In genomic region chr2:164000171-164000570, GRCh38 we compare ENCODE assay signal across 38 cellular contexts.
DNase-seq lines count a peak whose midpoint lies in the region; ATAC-seq, FAIRE-seq and TF ChIP-seq lines count a peak whose summit lies in the region.
"Had no signal": no experiment of that assay in that cellular context is flagged by ENCODE, and none has a peak within 500 bp of the region (broad histone marks: within the 10 kb centered on the region; RNA-seq: fewer than 3 reads in every experiment).

No MANE protein-coding gene starts in this region.

- no peak for FAIRE-seq in astrocyte (lab: Jason Lieb, UNC)
- FAIRE-seq: D721Med, GM18507, small intestine had no signal

- intact Hi-C loops in uterus (cut with DNase I; ENCODE audit: low total_unique reads): no loop called here

- H3K4me3 Mint-ChIP-seq in astrocyte (ENCODE audit: unreplicated experiment): no peak overlapping the region
- no peak overlapping the region for H3K4me3 Mint-ChIP-seq in activated T-cell treated with anti-CD3 and anti-CD28 coated beads, Interleukin-2, amount 50 U/mL, for 24 hours
- H3K4me3 Mint-ChIP-seq: activated CD8-positive, alpha-beta T cell treated with anti-CD3 and anti-CD28 coated beads for 36 hours; CD4-positive, alpha-beta memory T cell; central memory CD8-positive, alpha-beta T cell; endodermal cell; H9; immature natural killer cell; nephron; stimulated activated naive B cell treated with anti-CD40 and anti-IgM and Interleukin-4, amounts not matched to agents 10 μg/mL and 1 μg/mL and 100 μg/mL, for 72 hours had no signal

- H3K36me3 Mint-ChIP-seq in astrocyte (ENCODE audit: low read depth, unreplicated experiment): no peaks in the 10 kb centered on the region
- no peaks in the 10 kb centered on the region for H3K36me3 Mint-ChIP-seq in activated T-cell treated with anti-CD3 and anti-CD28 coated beads, Interleukin-2, amount 50 U/mL, for 24 hours (ENCODE audit: low read depth)
- H3K36me3 Mint-ChIP-seq: activated naive CD4-positive, alpha-beta T cell treated with anti-CD3 and anti-CD28 coated beads, Interleukin-2, amount 50 U/mL, for 72 hours; CD4-positive, alpha-beta memory T cell; immature natural killer cell; stimulated activated naive B cell treated with anti-CD40 and anti-IgM and Interleukin-4, amounts not matched to agents 10 μg/mL and 1 μg/mL and 100 μg/mL, for 72 hours had no signal

- H3K27me3 Mint-ChIP-seq in astrocyte (ENCODE audit: low read depth, unreplicated experiment): no peaks in the 10 kb centered on the region
- H3K27me3 Mint-ChIP-seq in activated T-cell treated with anti-CD3 and anti-CD28 coated beads, Interleukin-2, amount 50 U/mL, for 24 hours: no peaks in the 10 kb centered on the region
- H3K27me3 Mint-ChIP-seq: activated CD8-positive, alpha-beta T cell treated with anti-CD3 and anti-CD28 coated beads for 36 hours; CD4-positive, alpha-beta memory T cell; central memory CD8-positive, alpha-beta T cell; stimulated activated naive B cell treated with anti-CD40 and anti-IgM and Interleukin-4, amounts not matched to agents 10 μg/mL and 1 μg/mL and 100 μg/mL, for 72 hours had no signal

- H3K79me2 ChIP-seq in ACC112 (ENCODE audit: control insufficient read depth, insufficient read depth, low read length, unreplicated experiment) (no peaks in the 10 kb centered on the region), astrocyte (ENCODE audit: insufficient read depth, low read length) (no peaks in the 10 kb centered on the region)

- DNase-seq in HCEC 1CT (peak; percentile 44), astrocyte (ENCODE audit: low read depth) (peak; percentile 75), fibroblast of the aortic adventitia (ENCODE audit: low read depth) (peak; percentile 10), uterus (no peak), NCI-H345 (lab: John Stamatoyannopoulos, UW) (no peak)
- DNase-seq in activated T-cell treated with anti-CD3 and anti-CD28 coated beads, Interleukin-2, amount 50 U/mL, for 24 hours: no peak
- DNase-seq: 8988T; activated CD8-positive, alpha-beta memory T cell treated with anti-CD3 and anti-CD28 coated beads, Interleukin-2, amount 50 U/mL, for 48 hours; activated CD8-positive, alpha-beta T cell treated with anti-CD3 and anti-CD28 coated beads for 36 hours; AML-193; aorta; CD4-positive, alpha-beta memory T cell; dermis blood vessel endothelial cell; DND-41; endodermal cell; H9; hypothalamus; immature natural killer cell; mammary epithelial cell; mucosa of descending colon; MV-4-11; NCI-H146; NCI-H774; SIG-M5; small intestine; stimulated activated naive B cell treated with anti-CD40 and anti-IgM and Interleukin-4, amounts not matched to agents 10 μg/mL and 1 μg/mL and 100 μg/mL, for 72 hours; SW 1271; T-helper 9 cell; upper lobe of left lung had no signal

- no peak overlapping the region for H3K9ac ChIP-seq in astrocyte (ENCODE audit: low read length)

- no peak overlapping the region for H3K4me3 ChIP-seq in ACC112 (ENCODE audit: low read depth, low read length)
- H3K4me3 ChIP-seq in astrocyte (ENCODE audit: insufficient read depth, low read depth, low read length): no peak overlapping the region
- H3K4me3 ChIP-seq in fibroblast of the aortic adventitia (ENCODE audit: low read depth, low read length): no peak overlapping the region
- H3K4me3 ChIP-seq in uterus: no peak overlapping the region
- H3K4me3 ChIP-seq: mucosa of descending colon, upper lobe of left lung had no signal

- H3K36me3 ChIP-seq in ACC112 (ENCODE audit: insufficient read depth, low read length) (no peaks in the 10 kb centered on the region), astrocyte (ENCODE audit: insufficient read depth, low read length) (no peaks in the 10 kb centered on the region), uterus (no peaks in the 10 kb centered on the region)
- H3K36me3 ChIP-seq: upper lobe of left lung had no signal

- ATAC-seq in HG03095 (IDR thresholded peaks at IDR 0.05; ENCODE audit: unreplicated experiment): no peak
- ATAC-seq: activated CD8-positive, alpha-beta T cell treated with anti-CD3 and anti-CD28 coated beads for 36 hours; activated naive CD4-positive, alpha-beta T cell treated with anti-CD3 and anti-CD28 coated beads, Interleukin-2, amount 50 U/mL, for 72 hours; mucosa of descending colon; stimulated activated naive B cell treated with anti-CD40 and anti-IgM and Interleukin-4, amounts not matched to agents 10 μg/mL and 1 μg/mL and 100 μg/mL, for 72 hours had no signal

- no peak overlapping the region for H3K27ac Mint-ChIP-seq in astrocyte (ENCODE audit: unreplicated experiment)
- H3K27ac Mint-ChIP-seq in activated T-cell treated with anti-CD3 and anti-CD28 coated beads, Interleukin-2, amount 50 U/mL, for 24 hours: no peak overlapping the region
- H3K27ac Mint-ChIP-seq: activated CD8-positive, alpha-beta T cell treated with anti-CD3 and anti-CD28 coated beads for 36 hours; activated naive CD4-positive, alpha-beta T cell treated with anti-CD3 and anti-CD28 coated beads, Interleukin-2, amount 50 U/mL, for 72 hours; activated T-helper 2 cell treated with anti-CD3 and anti-CD28 coated beads, Interferon-gamma antibody, Interleukin-2, Interleukin-4, amounts not matched to agents 10 μg/mL and 5 μg/mL and 100 μg/mL, durations not matched to agents 14 hours and 24 hours and 36 hours; CD4-positive, alpha-beta memory T cell; endodermal cell; H9; immature natural killer cell; nephron; stimulated activated naive B cell treated with anti-CD40 and anti-IgM and Interleukin-4, amounts not matched to agents 10 μg/mL and 1 μg/mL and 100 μg/mL, for 72 hours had no signal

- no peak for TF ChIP-seq CTCF in astrocyte (IDR thresholded peaks at IDR 0.05; ENCODE audit: insufficient read depth, low read depth, low read length)
- TF ChIP-seq CTCF in fibroblast of the aortic adventitia (IDR thresholded peaks at IDR 0.05; ENCODE audit: insufficient read depth, low read length): no peak
- TF ChIP-seq CTCF in uterus (IDR thresholded peaks at IDR 0.05): no peak

- H3K9me3 ChIP-seq in astrocyte (ENCODE audit: insufficient read depth, low read depth, low read length) (no peaks in the 10 kb centered on the region), uterus (no peaks in the 10 kb centered on the region)
- H3K9me3 ChIP-seq: mucosa of descending colon, upper lobe of left lung had no signal

- H3K27me3 ChIP-seq in ACC112 (ENCODE audit: insufficient read depth, low read length) (no peaks in the 10 kb centered on the region), astrocyte (ENCODE audit: insufficient read depth, low read length) (no peaks in the 10 kb centered on the region), uterus (no peaks in the 10 kb centered on the region)
- H3K27me3 ChIP-seq: upper lobe of left lung had no signal

- H4K20me1 ChIP-seq in astrocyte (ENCODE audit: insufficient read depth, low read length): no peaks in the 10 kb centered on the region

- TF ChIP-seq POLR2A in uterus (IDR thresholded peaks at IDR 0.05): no peak

- no peak overlapping the region for H3K27ac ChIP-seq in ACC112 (ENCODE audit: low read depth, low read length)
- no peak overlapping the region for H3K27ac ChIP-seq in astrocyte (ENCODE audit: low read depth, low read length)
- no peak overlapping the region for H3K27ac ChIP-seq in uterus
- H3K27ac ChIP-seq: HL-60, upper lobe of left lung had no signal

- no peaks in the 10 kb centered on the region for H3K4me1 Mint-ChIP-seq in astrocyte (ENCODE audit: low read depth, unreplicated experiment)
- H3K4me1 Mint-ChIP-seq in activated T-cell treated with anti-CD3 and anti-CD28 coated beads, Interleukin-2, amount 50 U/mL, for 24 hours (ENCODE audit: low read depth): no peaks in the 10 kb centered on the region
- H3K4me1 Mint-ChIP-seq: CD4-positive, alpha-beta memory T cell; central memory CD8-positive, alpha-beta T cell; endodermal cell; immature natural killer cell; stimulated activated naive B cell treated with anti-CD40 and anti-IgM and Interleukin-4, amounts not matched to agents 10 μg/mL and 1 μg/mL and 100 μg/mL, for 72 hours had no signal

- H3K4me1 ChIP-seq in ACC112 (ENCODE audit: control insufficient read depth, insufficient read depth, low read length, unreplicated experiment): no peaks in the 10 kb centered on the region
- no peaks in the 10 kb centered on the region for H3K4me1 ChIP-seq in astrocyte (ENCODE audit: insufficient read depth, low read length)
- no peaks in the 10 kb centered on the region for H3K4me1 ChIP-seq in uterus
- H3K4me1 ChIP-seq: upper lobe of left lung had no signal

- no peaks in the 10 kb centered on the region for H3K9me3 Mint-ChIP-seq in astrocyte (ENCODE audit: unreplicated experiment)
- no peaks in the 10 kb centered on the region for H3K9me3 Mint-ChIP-seq in activated T-cell treated with anti-CD3 and anti-CD28 coated beads, Interleukin-2, amount 50 U/mL, for 24 hours
- H3K9me3 Mint-ChIP-seq: activated CD8-positive, alpha-beta T cell treated with anti-CD3 and anti-CD28 coated beads for 36 hours; activated T-helper 2 cell treated with anti-CD3 and anti-CD28 coated beads, Interferon-gamma antibody, Interleukin-2, Interleukin-4, amounts not matched to agents 10 μg/mL and 5 μg/mL and 100 μg/mL, durations not matched to agents 14 hours and 24 hours and 36 hours; endodermal cell; H9; nephron; stimulated activated naive B cell treated with anti-CD40 and anti-IgM and Interleukin-4, amounts not matched to agents 10 μg/mL and 1 μg/mL and 100 μg/mL, for 72 hours had no signal

- H2AFZ ChIP-seq in ACC112 (ENCODE audit: low read length, unreplicated experiment) (peak overlapping the region; percentile 82), astrocyte (ENCODE audit: low read depth, low read length) (no peak overlapping the region)

- no peak overlapping the region for H3K4me2 ChIP-seq in astrocyte (ENCODE audit: low read length)

Comparison
In these comparisons a context has a peak if more than half of its experiments do, and no peak if none do; other contexts are left out.
1. DNase-seq: peak in HCEC 1CT (single experiment), astrocyte (single experiment) and fibroblast of the aortic adventitia (single experiment); none in uterus (0 of 2), NCI-H345 (single experiment) and activated T-cell treated with anti-CD3 and anti-CD28 coated beads, Interleukin-2, amount 50 U/mL, for 24 hours (single experiment).